Comparison of ENCODE assay signal across 26 cellular contexts in the genomic region with DNA sequence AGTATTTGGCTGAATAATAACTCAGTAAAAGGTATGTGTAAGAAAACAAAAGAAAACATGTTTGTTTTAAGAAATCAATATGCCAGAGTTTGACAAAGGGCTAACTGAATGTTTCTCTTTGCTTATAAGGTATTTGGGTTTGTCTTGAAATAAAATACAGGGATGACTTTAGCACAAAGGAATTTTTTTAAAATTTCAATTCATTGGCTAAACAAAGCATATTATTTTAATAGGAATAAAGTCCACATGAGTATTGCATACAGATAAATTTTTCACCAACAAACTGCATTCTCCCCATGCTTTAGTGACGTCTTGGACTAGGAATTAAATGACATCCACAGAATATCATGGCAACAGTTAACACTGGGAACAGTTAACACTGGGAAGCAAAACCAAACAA.
A peak's percentile ranks its signal among the peaks of the same experiment; 100 is the strongest.
DNase-seq lines count a peak whose midpoint lies in the region; ATAC-seq, FAIRE-seq and TF ChIP-seq lines count a peak whose summit lies in the region.
"Had no signal": no experiment of that assay in that cellular context is flagged by ENCODE, and none has a peak within 500 bp of the region (broad histone marks: within the 10 kb centered on the region; RNA-seq: fewer than 3 reads in every experiment).

No MANE protein-coding gene starts in this region.

- no peaks in the 10 kb centered on the region for H3K27me3 ChIP-seq in keratinocyte (ENCODE audit: control insufficient read depth, extremely low read depth, insufficient read depth, low read length)
- H3K27me3 ChIP-seq: BLaER1 treated with 17β-estradiol and CSF1 and Interleukin-3, amounts not matched to agents 10 nM and 100 nM; breast epithelium; foreskin keratinocyte had no signal

- no peak overlapping the region for H3K4me2 ChIP-seq in keratinocyte (ENCODE audit: control insufficient read depth, extremely low read depth, insufficient read depth, low read depth, low read length)
- H3K4me2 ChIP-seq: BLaER1 treated with 17β-estradiol and CSF1 and Interleukin-3, amounts not matched to agents 10 nM and 100 nM had no signal

- H3K4me1 ChIP-seq in keratinocyte (ENCODE audit: control insufficient read depth, extremely low read depth, insufficient read depth, low read length) = peaks cover 25% of the 10 kb centered on the region
- H3K4me1 ChIP-seq: BLaER1 treated with 17β-estradiol and CSF1 and Interleukin-3, amounts not matched to agents 10 nM and 100 nM; breast epithelium; Caco-2 had no signal

- no peak for ATAC-seq in GM21360 (IDR thresholded peaks at IDR 0.05; ENCODE audit: unreplicated experiment)
- ATAC-seq: foreskin keratinocyte; left ventricle myocardium superior; stimulated activated memory B cell treated with anti-CD40 and anti-IgM and Interleukin-4, amounts not matched to agents 10 μg/mL and 1 μg/mL and 100 μg/mL, for 72 hours had no signal

- H3K4me3 ChIP-seq in keratinocyte (ENCODE audit: control insufficient read depth in 2 of 3, extremely low read depth in 1 of 3, insufficient read depth in 2 of 3, low read depth in 1 of 3, low read length in 3 of 3) = no peak overlapping the region
- H3K4me3 ChIP-seq: BLaER1 treated with 17β-estradiol and CSF1 and Interleukin-3, amounts not matched to agents 10 nM and 100 nM; breast epithelium; skin epidermis had no signal

- H3K9ac ChIP-seq in keratinocyte (ENCODE audit: control insufficient read depth, extremely low read depth, insufficient read depth, low read length) = no peak overlapping the region
- H3K9ac ChIP-seq: BLaER1 treated with 17β-estradiol and CSF1 and Interleukin-3, amounts not matched to agents 10 nM and 100 nM had no signal

- no peaks in the 10 kb centered on the region for H3K9me1 ChIP-seq in keratinocyte (ENCODE audit: control insufficient read depth, extremely low read depth, insufficient read depth, low read length)

- dilution Hi-C loops in keratinocyte (cut with MboI; ENCODE audit: extremely low pct_ligation_motif_present, low sequenced_read_pairs) = no loop called here

- no peaks in the 10 kb centered on the region for H4K20me1 ChIP-seq in keratinocyte (ENCODE audit: control insufficient read depth, extremely low read depth, insufficient read depth, low read length)
- H4K20me1 ChIP-seq: BLaER1 treated with 17β-estradiol and CSF1 and Interleukin-3, amounts not matched to agents 10 nM and 100 nM had no signal

- no peak overlapping the region for H2AFZ ChIP-seq in keratinocyte (ENCODE audit: control insufficient read depth, low read length)

- no peaks in the 10 kb centered on the region for H3K36me3 ChIP-seq in keratinocyte (ENCODE audit: control insufficient read depth in 2 of 2, extremely low read depth in 1 of 2, insufficient read depth in 2 of 2, low read length in 2 of 2)
- H3K36me3 ChIP-seq: BLaER1 treated with 17β-estradiol and CSF1 and Interleukin-3, amounts not matched to agents 10 nM and 100 nM; breast epithelium had no signal

- TF ChIP-seq CTCF in keratinocyte (optimal IDR thresholded peaks at IDR 0.05 in 1 of 3, IDR thresholded peaks at IDR 0.05 in 1 of 3, conservative IDR thresholded peaks at IDR 0.05 in 1 of 3; ENCODE audit: extremely low read depth in 1 of 3, insufficient read depth in 2 of 3, low read length in 3 of 3) = no peak

- no peaks in the 10 kb centered on the region for H3K9me3 ChIP-seq in keratinocyte (ENCODE audit: control insufficient read depth, low read depth, low read length)
- H3K9me3 ChIP-seq: BLaER1 treated with 17β-estradiol and CSF1 and Interleukin-3, amounts not matched to agents 10 nM and 100 nM; breast epithelium; Caco-2 had no signal

- peak; percentile 9 for FAIRE-seq in keratinocyte (lab: Jason Lieb, UNC)
- FAIRE-seq: endothelial cell of umbilical vein, RCC 7860 had no signal

- no peaks in the 10 kb centered on the region for H3K79me2 ChIP-seq in keratinocyte (ENCODE audit: control insufficient read depth, insufficient read depth, low read length)

- H3K27ac ChIP-seq in keratinocyte (ENCODE audit: control insufficient read depth, insufficient read depth, low read length) = no peak overlapping the region
- H3K27ac ChIP-seq: 22Rv1; BLaER1 treated with 17β-estradiol and CSF1 and Interleukin-3, amounts not matched to agents 10 nM and 100 nM; breast epithelium; foreskin keratinocyte; skin epidermis had no signal

- peak; percentile 42 for DNase-seq in NCI-H345 (lab: John Stamatoyannopoulos, UW)
- no peak for DNase-seq in NCI-H345 treated with DMSO at 0.1 percent for 48 hours (lab: John Stamatoyannopoulos, UW; ENCODE audit: unreplicated experiment)
- peak; percentile 72 for DNase-seq in astrocyte of the hippocampus (ENCODE audit: low read depth, low spot score)
- no peak for DNase-seq in keratinocyte (ENCODE audit: low read depth, low spot score)
- DNase-seq in NAMALWA (ENCODE audit: low spot score) = no peak
- DNase-seq in T-helper 9 cell = no peak
- no peak for DNase-seq in NCI-H2171 treated with DMSO at 0.1 percent for 48 hours (lab: John Stamatoyannopoulos, UW)
- DNase-seq: activated CD4-positive, alpha-beta T cell treated with anti-CD3 and anti-CD28 coated beads, Interleukin-2, amount 10 ng/mL, durations not matched to agents 7 days and 5 days; activated CD8-positive, alpha-beta memory T cell treated with anti-CD3 and anti-CD28 coated beads, Interleukin-2, amount 50 U/mL, for 4 hours; activated naive CD8-positive, alpha-beta T cell treated with anti-CD3 and anti-CD28 coated beads for 36 hours; Caco-2; foreskin keratinocyte; GOT3; left ventricle myocardium superior; NCI-H1105; NCI-H2081; NCI-H510A; stimulated activated CD4-positive, alpha-beta T cell treated with anti-CD3 and anti-CD28 coated beads, Interleukin-2, amount 100 ng/mL, for 24 hours had no signal

Comparison
In these comparisons a context has a peak if more than half of its experiments do, and no peak if none do; other contexts are left out.
1. DNase-seq: peak in NCI-H345 (single experiment) and astrocyte of the hippocampus (single experiment); none in NCI-H345 treated with DMSO at 0.1 percent for 48 hours (single experiment), keratinocyte (single experiment), NAMALWA (single experiment), T-helper 9 cell (single experiment) and NCI-H2171 treated with DMSO at 0.1 percent for 48 hours (single experiment).